21 cellular contexts compared by ENCODE assay signal in the genomic region with DNA sequence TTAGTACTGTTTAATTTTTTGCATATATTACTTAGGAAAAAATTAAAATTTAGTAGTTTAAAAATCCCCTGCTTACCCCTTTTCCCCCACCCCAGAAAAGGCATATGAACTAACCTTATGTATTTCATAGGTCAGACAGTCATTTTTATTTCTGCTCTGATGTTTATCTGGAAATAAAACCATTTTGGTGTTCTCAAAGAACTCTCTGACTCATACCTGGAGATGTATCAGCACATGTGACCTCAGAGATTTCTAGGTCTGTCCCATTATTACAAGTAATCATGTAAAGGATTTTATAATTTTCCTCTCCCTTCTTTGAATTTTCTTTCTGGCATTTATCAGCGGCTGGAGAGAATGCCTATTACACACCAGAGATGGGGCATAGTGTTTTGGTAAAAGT. TPM values are rescaled to one million over a fixed set of nuclear protein-coding genes. Genes with fewer than 3 reads are reported as not detected.
DNase-seq lines count a peak whose midpoint lies in the region; ATAC-seq and TF ChIP-seq lines count a peak whose summit lies in the region.
"Had no signal": no experiment of that assay in that cellular context is flagged by ENCODE, and none has a peak within 500 bp of the region (broad histone marks: within the 10 kb centered on the region; RNA-seq: fewer than 3 reads in every experiment).

No MANE protein-coding gene starts in this region.

- H4K20me1 ChIP-seq in GM23248 (ENCODE audit: insufficient read depth): no peaks in the 10 kb centered on the region

- H3K36me3 Mint-ChIP-seq in activated CD4-positive, alpha-beta memory T cell treated with anti-CD3 and anti-CD28 coated beads, Interleukin-2, amount 10 ng/mL, durations not matched to agents 7 days and 5 days (ENCODE audit: low read depth): peaks cover 25% of the 10 kb centered on the region
- peaks cover 8% of the 10 kb centered on the region for H3K36me3 Mint-ChIP-seq in activated CD4-positive, alpha-beta memory T cell treated with anti-CD3 and anti-CD28 coated beads for 36 hours
- peaks cover 2% of the 10 kb centered on the region for H3K36me3 Mint-ChIP-seq in activated naive CD8-positive, alpha-beta T cell treated with anti-CD3 and anti-CD28 coated beads, Interleukin-2, amount 50 U/mL, for 24 hours (ENCODE audit: low read depth)
- H3K36me3 Mint-ChIP-seq in stimulated activated naive B cell treated with anti-CD40 and anti-IgM and Interleukin-4, amounts not matched to agents 10 μg/mL and 1 μg/mL and 100 μg/mL, for 72 hours: peaks cover 6 to 11% of the 10 kb centered on the region in 2 donors
- H3K36me3 Mint-ChIP-seq: CD14-positive monocyte had no signal

- no peaks in the 10 kb centered on the region for H3K79me2 ChIP-seq in GM23248 (ENCODE audit: insufficient read depth)

- peak overlapping the region; percentile 54 for H3K27ac Mint-ChIP-seq in activated CD4-positive, alpha-beta memory T cell treated with anti-CD3 and anti-CD28 coated beads, Interleukin-2, amount 10 ng/mL, durations not matched to agents 7 days and 5 days
- H3K27ac Mint-ChIP-seq in activated CD4-positive, alpha-beta memory T cell treated with anti-CD3 and anti-CD28 coated beads for 36 hours: no peak overlapping the region
- H3K27ac Mint-ChIP-seq in activated naive CD8-positive, alpha-beta T cell treated with anti-CD3 and anti-CD28 coated beads, Interleukin-2, amount 50 U/mL, for 24 hours: no peak overlapping the region
- no peak overlapping the region for H3K27ac Mint-ChIP-seq in stimulated activated naive B cell treated with anti-CD40 and anti-IgM and Interleukin-4, amounts not matched to agents 10 μg/mL and 1 μg/mL and 100 μg/mL, for 72 hours
- H3K27ac Mint-ChIP-seq: CD14-positive monocyte, H9, HFFc6 had no signal

- CTCF ChIA-PET in activated CD4-positive, alpha-beta memory T cell treated with anti-CD3 and anti-CD28 coated beads, Interleukin-2, amount 10 ng/mL, durations not matched to agents 7 days and 5 days (lab: Charles Lee): interaction anchor here (0.5 to 1.3 kb wide), 2 partner anchors 9 to 24 kb away, joined by 3 read pairs; no protein-coding TSS in a partner anchor
- CTCF ChIA-PET in activated CD4-positive, alpha-beta memory T cell treated with anti-CD3 and anti-CD28 coated beads for 36 hours (lab: Charles Lee): interaction anchor here (1.2 kb wide), 1 partner anchor 24 kb away, joined by 4 read pairs; no protein-coding TSS in a partner anchor

- H3K9me3 ChIP-seq in GM23248 (ENCODE audit: low read depth) (peaks cover 4% of the 10 kb centered on the region), heart right ventricle (peaks cover 0 to 38% (median 6%) of the 10 kb centered on the region in 11 donors)
- no peaks in the 10 kb centered on the region for H3K9me3 ChIP-seq in effector memory CD4-positive, alpha-beta T cell (ENCODE audit: control insufficient read depth, low read length)

- H3K9me2 ChIP-seq in GM23248 (ENCODE audit: insufficient read depth): no peaks in the 10 kb centered on the region

- no peaks in the 10 kb centered on the region for H3K36me3 ChIP-seq in GM23248 (ENCODE audit: low read depth)
- H3K36me3 ChIP-seq in heart right ventricle: no peaks in the 10 kb centered on the region
- H3K36me3 ChIP-seq in effector memory CD4-positive, alpha-beta T cell (ENCODE audit: control insufficient read depth, insufficient read depth, low read length): no peaks in the 10 kb centered on the region

- H2AFZ ChIP-seq in GM23248: no peak overlapping the region

- POLR2A ChIA-PET in activated CD4-positive, alpha-beta memory T cell treated with anti-CD3 and anti-CD28 coated beads, Interleukin-2, amount 10 ng/mL, durations not matched to agents 7 days and 5 days (lab: Charles Lee): no interaction called here
- POLR2A ChIA-PET in activated CD4-positive, alpha-beta memory T cell treated with anti-CD3 and anti-CD28 coated beads for 36 hours (lab: Charles Lee): no interaction called here

- H3K27ac ChIP-seq in GM23248 (no peak overlapping the region), heart right ventricle (no peak overlapping the region)
- no peak overlapping the region for H3K27ac ChIP-seq in effector memory CD4-positive, alpha-beta T cell (ENCODE audit: insufficient read depth, low read length, poor library complexity, severe bottlenecking)
- H3K27ac ChIP-seq: KMS-11 had no signal

- no peak overlapping the region for H3K4me3 Mint-ChIP-seq in activated CD4-positive, alpha-beta memory T cell treated with anti-CD3 and anti-CD28 coated beads, Interleukin-2, amount 10 ng/mL, durations not matched to agents 7 days and 5 days
- no peak overlapping the region for H3K4me3 Mint-ChIP-seq in activated CD4-positive, alpha-beta memory T cell treated with anti-CD3 and anti-CD28 coated beads for 36 hours
- no peak overlapping the region for H3K4me3 Mint-ChIP-seq in activated naive CD8-positive, alpha-beta T cell treated with anti-CD3 and anti-CD28 coated beads, Interleukin-2, amount 50 U/mL, for 24 hours
- H3K4me3 Mint-ChIP-seq in stimulated activated naive B cell treated with anti-CD40 and anti-IgM and Interleukin-4, amounts not matched to agents 10 μg/mL and 1 μg/mL and 100 μg/mL, for 72 hours: no peak overlapping the region
- H3K4me3 Mint-ChIP-seq: CD14-positive monocyte, H9, HFFc6 had no signal

- TF ChIP-seq CTCF in heart right ventricle (IDR thresholded peaks at IDR 0.05): no peak

- WGBS in GM23248 (ENCODE audit: low coverage in 1 of 2, low lambda C conversion rate in 2 of 2, missing lambda C conversion rate in 2 of 2), 2 experiments: 53 to 62% methylated on average over 1 of the region's 1 CpG
- 88 to 92% methylated on average over 1 of the region's 1 CpG for WGBS in heart right ventricle, 2 donors

- H3K4me3 ChIP-seq in GM23248 (no peak overlapping the region), heart right ventricle (no peak overlapping the region)
- H3K4me3 ChIP-seq in effector memory CD4-positive, alpha-beta T cell (ENCODE audit: insufficient read depth, low read depth, low read length, poor library complexity, severe bottlenecking): no peak overlapping the region

- intact Hi-C loops in activated CD4-positive, alpha-beta memory T cell treated with anti-CD3 and anti-CD28 coated beads for 36 hours (cut with micrococcal nuclease): loop anchor here (1.0 kb wide), 1 partner anchor 10 kb away; no protein-coding TSS in a partner anchor
- intact Hi-C loops in heart right ventricle (cut with DNase I): no loop called here

- peaks cover 30% of the 10 kb centered on the region for H3K4me1 Mint-ChIP-seq in activated CD4-positive, alpha-beta memory T cell treated with anti-CD3 and anti-CD28 coated beads, Interleukin-2, amount 10 ng/mL, durations not matched to agents 7 days and 5 days
- peaks cover 14% of the 10 kb centered on the region for H3K4me1 Mint-ChIP-seq in activated CD4-positive, alpha-beta memory T cell treated with anti-CD3 and anti-CD28 coated beads for 36 hours (ENCODE audit: low read depth)
- H3K4me1 Mint-ChIP-seq in activated naive CD8-positive, alpha-beta T cell treated with anti-CD3 and anti-CD28 coated beads, Interleukin-2, amount 50 U/mL, for 24 hours: peaks cover 15% of the 10 kb centered on the region
- H3K4me1 Mint-ChIP-seq in stimulated activated naive B cell treated with anti-CD40 and anti-IgM and Interleukin-4, amounts not matched to agents 10 μg/mL and 1 μg/mL and 100 μg/mL, for 72 hours: no peaks in the 10 kb centered on the region

- H3K27me3 ChIP-seq in GM23248 (replicated peaks; ENCODE audit: insufficient read depth) (no peaks in the 10 kb centered on the region), heart right ventricle (no peaks in the 10 kb centered on the region)
- H3K27me3 ChIP-seq in effector memory CD4-positive, alpha-beta T cell (replicated peaks; ENCODE audit: control insufficient read depth, insufficient read depth, low read length, poor library complexity, severe bottlenecking): no peaks in the 10 kb centered on the region

- in situ Hi-C loops in GM23248 (cut with MboI): no loop called here

- peak; percentile 79 for ATAC-seq in activated naive CD8-positive, alpha-beta T cell treated with anti-CD3 and anti-CD28 coated beads, Interleukin-2, amount 50 U/mL, for 24 hours
- ATAC-seq in stimulated activated naive B cell treated with anti-CD40 and anti-IgM and Interleukin-4, amounts not matched to agents 10 μg/mL and 1 μg/mL and 100 μg/mL, for 72 hours (replicated peaks): peak; percentile 34
- ATAC-seq in heart right ventricle (no peak), HG03460 (IDR thresholded peaks at IDR 0.05; ENCODE audit: unreplicated experiment) (no peak)

- H3K9me3 Mint-ChIP-seq in activated CD4-positive, alpha-beta memory T cell treated with anti-CD3 and anti-CD28 coated beads, Interleukin-2, amount 10 ng/mL, durations not matched to agents 7 days and 5 days: peaks cover 16% of the 10 kb centered on the region
- peaks cover 18% of the 10 kb centered on the region for H3K9me3 Mint-ChIP-seq in activated CD4-positive, alpha-beta memory T cell treated with anti-CD3 and anti-CD28 coated beads for 36 hours
- H3K9me3 Mint-ChIP-seq in activated naive CD8-positive, alpha-beta T cell treated with anti-CD3 and anti-CD28 coated beads, Interleukin-2, amount 50 U/mL, for 24 hours: peaks cover 4% of the 10 kb centered on the region
- peaks cover 10% of the 10 kb centered on the region in 2 donors for H3K9me3 Mint-ChIP-seq in stimulated activated naive B cell treated with anti-CD40 and anti-IgM and Interleukin-4, amounts not matched to agents 10 μg/mL and 1 μg/mL and 100 μg/mL, for 72 hours

- no peak for DNase-seq in activated CD4-positive, alpha-beta memory T cell treated with anti-CD3 and anti-CD28 coated beads, Interleukin-2, amount 10 ng/mL, durations not matched to agents 7 days and 5 days
- DNase-seq in activated CD4-positive, alpha-beta memory T cell treated with anti-CD3 and anti-CD28 coated beads for 36 hours: no peak
- DNase-seq in GM23248: peak; percentile 15
- no peak for DNase-seq in activated naive CD8-positive, alpha-beta T cell treated with anti-CD3 and anti-CD28 coated beads, Interleukin-2, amount 50 U/mL, for 24 hours
- no peak for DNase-seq in stimulated activated naive B cell treated with anti-CD40 and anti-IgM and Interleukin-4, amounts not matched to agents 10 μg/mL and 1 μg/mL and 100 μg/mL, for 72 hours
- DNase-seq in heart right ventricle: no peak
- DNase-seq in effector memory CD4-positive, alpha-beta T cell: no peak
- DNase-seq: DMS79, H9, HFFc6, NCI-H1092 treated with DMSO at 0.1 percent for 48 hours, NCI-H1436 treated with DMSO at 0.1 percent for 48 hours, NCI-H2029, NCI-H226, NCI-H510A treated with DMSO at 0.1 percent for 48 hours, NCI-H748 treated with DMSO at 0.1 percent for 48 hours, SIG-M5 had no signal

- no peak overlapping the region for H3K9ac ChIP-seq in GM23248
- H3K9ac ChIP-seq: KMS-11 had no signal

- peaks cover 9% of the 10 kb centered on the region for H3K27me3 Mint-ChIP-seq in activated CD4-positive, alpha-beta memory T cell treated with anti-CD3 and anti-CD28 coated beads, Interleukin-2, amount 10 ng/mL, durations not matched to agents 7 days and 5 days
- peaks cover 6% of the 10 kb centered on the region for H3K27me3 Mint-ChIP-seq in activated CD4-positive, alpha-beta memory T cell treated with anti-CD3 and anti-CD28 coated beads for 36 hours
- H3K27me3 Mint-ChIP-seq in activated naive CD8-positive, alpha-beta T cell treated with anti-CD3 and anti-CD28 coated beads, Interleukin-2, amount 50 U/mL, for 24 hours: peaks cover 2% of the 10 kb centered on the region
- H3K27me3 Mint-ChIP-seq in stimulated activated naive B cell treated with anti-CD40 and anti-IgM and Interleukin-4, amounts not matched to agents 10 μg/mL and 1 μg/mL and 100 μg/mL, for 72 hours: peaks cover 27 to 37% of the 10 kb centered on the region in 2 donors

- no peaks in the 10 kb centered on the region for H3K4me1 ChIP-seq in GM23248 (ENCODE audit: insufficient read depth)
- no peaks in the 10 kb centered on the region for H3K4me1 ChIP-seq in heart right ventricle
- H3K4me1 ChIP-seq in effector memory CD4-positive, alpha-beta T cell (ENCODE audit: control insufficient read depth, insufficient read depth, low read length, poor library complexity, severe bottlenecking): no peaks in the 10 kb centered on the region

- no peaks in the 10 kb centered on the region for H3F3A ChIP-seq in GM23248 (ENCODE audit: insufficient read depth)

- H3K4me2 ChIP-seq in GM23248 (ENCODE audit: unreplicated experiment): no peak overlapping the region
- H3K4me2 ChIP-seq: KMS-11 had no signal

RNA-seq across cellular contexts. Expression of gene CCR8, which starts 14.1 kb away (rescaled TPM):
- 1 to 10 TPM; 7.6 to 7.9 TPM for total RNA-seq in activated CD4-positive, alpha-beta memory T cell treated with anti-CD3 and anti-CD28 coated beads, Interleukin-2, amount 10 ng/mL, durations not matched to agents 7 days and 5 days
- under 1 TPM; 0.48 to 0.51 TPM for total RNA-seq in activated CD4-positive, alpha-beta memory T cell treated with anti-CD3 and anti-CD28 coated beads for 36 hours
- not detected in 2 replicates for total RNA-seq in GM23248 (2014; rRNA removed; shearing (Covaris generic))
- polyA plus RNA-seq in GM23248 (2016; fragmentation: Nextera tagmentation; extraction: Ambion mirVana) (not detected in 2 replicates), heart right ventricle (not detected)
- not detected for total RNA-seq in heart right ventricle
- total RNA-seq: HFFc6, HT1080 had no signal
- polyA plus RNA-seq: CD14-positive monocyte had no signal

RNA-seq across cellular contexts. Expression of gene CX3CR1, which starts 35.6 kb away (rescaled TPM):
- 1 to 10 TPM; 5.5 to 6.2 TPM for total RNA-seq in activated CD4-positive, alpha-beta memory T cell treated with anti-CD3 and anti-CD28 coated beads, Interleukin-2, amount 10 ng/mL, durations not matched to agents 7 days and 5 days
- under 1 TPM; 0.07 to 0.21 TPM for total RNA-seq in activated CD4-positive, alpha-beta memory T cell treated with anti-CD3 and anti-CD28 coated beads for 36 hours
- not detected in 2 replicates for total RNA-seq in GM23248 (2014; rRNA removed; shearing (Covaris generic))
- polyA plus RNA-seq in GM23248 (2016; fragmentation: Nextera tagmentation; extraction: Ambion mirVana): not detected in 2 replicates
- total RNA-seq in heart right ventricle: 1 to 10 TPM in 6 of 10 donors, under 1 TPM in 4; 0.12 to 6.9 (median 1.3) TPM
- polyA plus RNA-seq in heart right ventricle: under 1 TPM; 0.13 to 0.15 TPM
- total RNA-seq: H9, HFFc6, HT1080 had no signal

Comparison
In these comparisons a context has a peak if more than half of its experiments do, and no peak if none do; other contexts are left out.
1. ATAC-seq: peak in activated naive CD8-positive, alpha-beta T cell treated with anti-CD3 and anti-CD28 coated beads, Interleukin-2, amount 50 U/mL, for 24 hours (single experiment) and stimulated activated naive B cell treated with anti-CD40 and anti-IgM and Interleukin-4, amounts not matched to agents 10 μg/mL and 1 μg/mL and 100 μg/mL, for 72 hours (2 of 2); none in heart right ventricle (0 of 8) and HG03460 (single experiment).